8 cellular contexts compared by ENCODE assay signal in genomic region chr12:53097564-53098353, GRCh38. TPM values are rescaled to one million over a fixed set of nuclear protein-coding genes. Genes with fewer than 3 reads are reported as not detected.
DNase-seq lines count a peak whose midpoint lies in the region; ATAC-seq and TF ChIP-seq lines count a peak whose summit lies in the region.

Gene IGFBP6 (plus strand): TSS chr12:53097667. CDS start chr12:53097718, 51 bp downstream.

- DNase-seq in GM03348 (ENCODE audit: low spot score), result peak; percentile 80
- DNase-seq in Jurkat, Clone E6-1 (ENCODE audit: low read depth, low spot score), result peak; percentile 37
- peak; percentile 63 for DNase-seq in T1000 (lab: John Stamatoyannopoulos, UW)
- DNase-seq in body of pancreas, result peak; percentile 46 to 74 (median 60)

- peak within 1 kb of the TSS; percentile 25 to 68 (median 56) for H3K27ac ChIP-seq in body of pancreas
- peak within 1 kb of the TSS; percentile 69 for H3K27ac ChIP-seq in skeletal muscle tissue (ENCODE audit: low read depth, low read length)

- TF ChIP-seq POLR2A in body of pancreas (IDR thresholded peaks at IDR 0.05), result peak; percentile 12 to 49 (median 33)

- peak; percentile 43 for ATAC-seq in body of pancreas
- ATAC-seq in HG02852 (IDR thresholded peaks at IDR 0.05; ENCODE audit: unreplicated experiment), result no peak
- no peak for ATAC-seq in GM21529 (IDR thresholded peaks at IDR 0.05; ENCODE audit: unreplicated experiment)

- peak within 1 kb of the TSS; percentile 56 for H3K4me3 ChIP-seq in Jurkat, Clone E6-1 (ENCODE audit: low read length)
- H3K4me3 ChIP-seq in body of pancreas (peak within 1 kb of the TSS; percentile 24 to 55), iPS-18c (ENCODE audit: insufficient read depth, low read depth, low read length) (peak within 1 kb of the TSS; percentile 84), skeletal muscle tissue (ENCODE audit: low read length in 3 of 3) (peak within 1 kb of the TSS; percentile 73 to 83 (median 76))

- intact Hi-C loops in body of pancreas (cut with DNase I), result no loop called here

- WGBS in body of pancreas, 2 donors, result 2 to 3% methylated on average over 24 to 45 of the region's 51 CpGs

- TF ChIP-seq CTCF in body of pancreas (IDR thresholded peaks at IDR 0.05), result peak in 4 of 7 experiments; percentile 9 to 34 (median 22)

- no peaks in the 10 kb centered on the region for H3K36me3 ChIP-seq in body of pancreas (replicated peaks in 1 of 2; ENCODE audit: insufficient read depth in 1 of 2, low read depth in 2 of 2)
- H3K36me3 ChIP-seq in skeletal muscle tissue (ENCODE audit: control insufficient read depth in 3 of 3, insufficient read depth in 3 of 3, low read length in 3 of 3), result peaks cover 0 to 2% (median 0%) of the 10 kb centered on the region in 3 donors

- H3K27me3 ChIP-seq in body of pancreas, result no peaks in the 10 kb centered on the region
- no peaks in the 10 kb centered on the region for H3K27me3 ChIP-seq in skeletal muscle tissue (ENCODE audit: control insufficient read depth in 3 of 3, insufficient read depth in 3 of 3, low read length in 3 of 3)

- H3K4me1 ChIP-seq in body of pancreas (peaks cover 37% of the 10 kb centered on the region), skeletal muscle tissue (ENCODE audit: control insufficient read depth in 3 of 3, insufficient read depth in 3 of 3, low read length in 3 of 3) (peaks cover 28 to 36% (median 31%) of the 10 kb centered on the region in 3 donors)

- peak within 1 kb of the TSS; percentile 69 to 85 (median 70) for H3K9ac ChIP-seq in skeletal muscle tissue (ENCODE audit: low read depth in 1 of 3, low read length in 3 of 3)

- no peaks in the 10 kb centered on the region for H3K9me3 ChIP-seq in body of pancreas
- no peaks in the 10 kb centered on the region for H3K9me3 ChIP-seq in iPS-18c (ENCODE audit: control insufficient read depth, insufficient read depth, low read length)
- H3K9me3 ChIP-seq in skeletal muscle tissue (ENCODE audit: control insufficient read depth in 3 of 3, low read length in 3 of 3), result no peaks in the 10 kb centered on the region

RNA-seq across cellular contexts. Expression of gene IGFBP6, which starts in this region (rescaled TPM):
- 17.0 TPM for polyA plus RNA-seq in Jurkat, Clone E6-1 (2012; ENCODE audit: insufficient read depth, insufficient read length)
- total RNA-seq in body of pancreas (100 to 1,000 TPM; 154 to 204 TPM), skeletal muscle tissue (89.8 TPM)
